Comparison of ENCODE assay signal across 1 cellular context in genomic region chr20:23626040-23626620, GRCh38.
A peak's percentile ranks its signal among the peaks of the same experiment; 100 is the strongest.
TF ChIP-seq lines count a peak whose summit lies in the region.

No MANE protein-coding gene starts in this region.

TF ChIP-seq in HepG2, 621 proteins besides CTCF, POLR2A, EP300 and RAD21:
- TF ChIP-seq THAP7 (CRISPR knock-in tag; IDR thresholded peaks at IDR 0.05), result no peak
- 0 out of 2 replicates have a peak, but pooled peaks have one; percentile 27 for TF ChIP-seq ZNF556 (CRISPR knock-in tag; IDR thresholded peaks at IDR 0.05; ENCODE audit: borderline replicate concordance)
